17 cellular contexts compared by ENCODE assay signal in the genomic region with DNA sequence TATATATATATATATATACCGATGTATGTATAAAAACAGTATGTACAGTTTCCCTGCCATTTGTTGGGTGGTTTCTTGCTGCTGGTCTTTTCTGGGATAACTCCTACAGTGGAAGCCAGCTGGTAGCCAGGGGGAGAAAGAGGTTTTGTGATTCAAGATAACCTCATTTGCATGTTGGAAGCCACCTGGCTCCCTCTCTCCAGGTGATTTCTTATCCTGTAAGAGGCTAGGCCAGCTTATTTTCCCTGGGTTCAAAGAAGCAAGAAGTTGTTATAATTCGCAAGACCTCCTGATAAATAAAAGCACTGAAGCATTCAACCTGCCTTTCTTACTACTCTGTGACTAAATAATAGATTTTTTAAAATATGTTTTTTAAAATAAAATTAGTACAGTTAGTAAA.
A peak's percentile ranks its signal among the peaks of the same experiment; 100 is the strongest.
DNase-seq lines count a peak whose midpoint lies in the region; ATAC-seq, FAIRE-seq and TF ChIP-seq lines count a peak whose summit lies in the region.
"Had no signal": no experiment of that assay in that cellular context is flagged by ENCODE, and none has a peak within 500 bp of the region (broad histone marks: within the 10 kb centered on the region; RNA-seq: fewer than 3 reads in every experiment).

No MANE protein-coding gene starts in this region.

- no peak for TF ChIP-seq POLR2A in H54 (IDR thresholded peaks at IDR 0.05; ENCODE audit: low read depth, low read length)

- FAIRE-seq in H54 (lab: Jason Lieb, UNC) = no peak
- FAIRE-seq: GM12891 had no signal

- peak; percentile 37 for DNase-seq in NCI-H510A treated with DMSO at 0.1 percent for 48 hours (lab: John Stamatoyannopoulos, UW)
- no peak for DNase-seq in NCI-H510A (lab: John Stamatoyannopoulos, UW)
- DNase-seq in NCI-H345 (lab: John Stamatoyannopoulos, UW) = peak; percentile 24
- DNase-seq in iPS DF 19.7 (ENCODE audit: low read depth, low spot score) = peak; percentile 86
- DNase-seq in H54 (ENCODE audit: insufficient read length, low spot score) = no peak
- DNase-seq in globus pallidus (ENCODE audit: low spot score) = no peak
- DNase-seq: Caco-2, GM23248, Karpas-422, MM.1S, NCI-H1694, NCI-H748 treated with DMSO at 0.1 percent for 48 hours, T-cell had no signal

- ATAC-seq in HG02642 (IDR thresholded peaks at IDR 0.05; ENCODE audit: poor library complexity, unreplicated experiment) = no peak
- ATAC-seq: Panc1, Right ventricle myocardium inferior, T-cell had no signal

Comparison
In these comparisons a context has a peak if more than half of its experiments do, and no peak if none do; other contexts are left out.
1. DNase-seq: peak in NCI-H510A treated with DMSO at 0.1 percent for 48 hours (single experiment), NCI-H345 (single experiment) and iPS DF 19.7 (single experiment); none in NCI-H510A (single experiment), H54 (single experiment) and globus pallidus (single experiment).